15 cellular contexts compared by ENCODE assay signal in the genomic region with DNA sequence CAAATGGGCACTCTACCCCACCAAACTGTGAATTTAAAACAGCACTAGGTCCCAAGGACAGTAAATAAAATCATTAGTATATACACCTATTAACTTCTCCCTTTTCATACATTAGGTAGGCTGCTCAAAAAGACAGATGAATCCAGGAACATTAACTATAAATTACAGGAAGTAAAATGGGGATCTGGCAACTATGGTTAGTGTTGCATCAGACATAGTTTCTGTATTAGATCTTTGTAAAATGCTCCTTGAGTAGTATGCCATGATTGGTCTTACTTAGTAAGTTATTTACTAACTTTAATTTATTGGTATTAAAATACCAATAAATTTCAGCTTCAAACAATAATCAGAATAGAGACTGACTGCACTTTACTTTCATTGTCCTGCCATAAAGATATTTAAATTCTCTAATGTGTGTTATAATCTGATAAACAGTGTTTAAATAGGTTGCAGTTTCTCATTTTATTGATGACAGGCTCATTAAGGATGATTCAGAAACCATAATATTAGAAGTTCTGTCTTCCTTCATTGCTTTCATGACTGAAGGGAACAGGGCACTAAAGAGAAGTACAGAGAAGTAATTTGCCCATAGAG. TPM values are rescaled to one million over a fixed set of nuclear protein-coding genes. Genes with fewer than 3 reads are reported as not detected.
A peak's percentile ranks its signal among the peaks of the same experiment; 100 is the strongest.
DNase-seq lines count a peak whose midpoint lies in the region; TF ChIP-seq lines count a peak whose summit lies in the region.
"Had no signal": no experiment of that assay in that cellular context is flagged by ENCODE, and none has a peak within 500 bp of the region (broad histone marks: within the 10 kb centered on the region; RNA-seq: fewer than 3 reads in every experiment).

No MANE protein-coding gene starts in this region.

- no peaks in the 10 kb centered on the region for H4K20me1 ChIP-seq in osteoblast (ENCODE audit: insufficient read depth, low read length)

- H3K36me3 Mint-ChIP-seq in activated CD4-positive, alpha-beta T cell treated with anti-CD3 and anti-CD28 coated beads, Interleukin-2, amount 10 ng/mL, durations not matched to agents 7 days and 5 days (ENCODE audit: low read depth): no peaks in the 10 kb centered on the region

- H3K27me3 ChIP-seq in osteoblast (ENCODE audit: insufficient read depth, low read length): no peaks in the 10 kb centered on the region

- POLR2A ChIA-PET in activated CD4-positive, alpha-beta T cell treated with anti-CD3 and anti-CD28 coated beads, Interleukin-2, amount 10 ng/mL, durations not matched to agents 7 days and 5 days (lab: Charles Lee): no interaction called here

- no peaks in the 10 kb centered on the region for H3K4me1 ChIP-seq in osteoblast (ENCODE audit: insufficient read depth, low read length)

- H3K9me3 ChIP-seq in osteoblast (ENCODE audit: low read depth, low read length): no peaks in the 10 kb centered on the region
- H3K9me3 ChIP-seq: A549 had no signal

- no peak for DNase-seq in activated CD4-positive, alpha-beta T cell treated with anti-CD3 and anti-CD28 coated beads, Interleukin-2, amount 10 ng/mL, durations not matched to agents 7 days and 5 days
- DNase-seq in activated CD4-positive, alpha-beta T cell treated with anti-CD3 and anti-CD28 coated beads, Interleukin-2, amount 50 U/mL, for 48 hours: no peak
- DNase-seq in NOMO-1 (lab: John Stamatoyannopoulos, UW; ENCODE audit: unreplicated experiment in 2 of 2): peak; percentile 43 to 92
- peak; percentile 42 for DNase-seq in astrocyte of the spinal cord (ENCODE audit: low read depth, low spot score)
- no peak for DNase-seq in osteoblast (ENCODE audit: insufficient read length, low spot score, missing footprints)
- DNase-seq in COLO829 (ENCODE audit: low spot score): no peak
- DNase-seq in mesenteric fat pad (ENCODE audit: low spot score): no peak
- no peak for DNase-seq in stimulated activated CD4-positive, alpha-beta T cell treated with anti-CD3 and anti-CD28 coated beads, Interleukin-4, amount 100 ng/mL, for 1 hour
- DNase-seq: GDM1, hippocampal formation, NCI-H748 treated with DMSO at 0.1 percent for 48 hours, right cardiac atrium had no signal

- H3K27ac ChIP-seq in osteoblast (ENCODE audit: low read depth, low read length): no peak overlapping the region
- H3K27ac ChIP-seq: A549, coronary artery had no signal

- TF ChIP-seq CTCF in astrocyte of the spinal cord (IDR thresholded peaks at IDR 0.05; ENCODE audit: low read depth, low read length) (no peak), osteoblast (IDR thresholded peaks at IDR 0.05; ENCODE audit: extremely low read depth, low read depth, low read length) (no peak)

- H3K4me2 ChIP-seq in osteoblast (ENCODE audit: insufficient read depth, low read length): no peak overlapping the region
- H3K4me2 ChIP-seq: A549 had no signal

- H3K27me3 Mint-ChIP-seq in activated CD4-positive, alpha-beta T cell treated with anti-CD3 and anti-CD28 coated beads, Interleukin-2, amount 10 ng/mL, durations not matched to agents 7 days and 5 days: no peaks in the 10 kb centered on the region

- H3K4me3 ChIP-seq in astrocyte of the spinal cord (ENCODE audit: low read depth, low read length) (no peak overlapping the region), osteoblast (ENCODE audit: insufficient read depth, low read length) (no peak overlapping the region)
- H3K4me3 ChIP-seq: A549, coronary artery had no signal

- H3K4me3 Mint-ChIP-seq in activated CD4-positive, alpha-beta T cell treated with anti-CD3 and anti-CD28 coated beads, Interleukin-2, amount 10 ng/mL, durations not matched to agents 7 days and 5 days: no peak overlapping the region
- H3K4me3 Mint-ChIP-seq: T-helper 2 cell treated with Interferon-gamma antibody and Interleukin-4, amounts not matched to agents 5 μg/mL and 100 μg/mL, for 36 hours had no signal

- H3K79me2 ChIP-seq in osteoblast (ENCODE audit: insufficient read depth, low read length): no peaks in the 10 kb centered on the region

- in situ Hi-C loops in astrocyte of the spinal cord (cut with HindIII; ENCODE audit: low sequenced_read_pairs): no loop called here

- no peaks in the 10 kb centered on the region for H3K9me3 Mint-ChIP-seq in activated CD4-positive, alpha-beta T cell treated with anti-CD3 and anti-CD28 coated beads, Interleukin-2, amount 10 ng/mL, durations not matched to agents 7 days and 5 days
- H3K9me3 Mint-ChIP-seq: T-helper 2 cell treated with Interferon-gamma antibody and Interleukin-4, amounts not matched to agents 5 μg/mL and 100 μg/mL, for 36 hours had no signal

- H3K27ac Mint-ChIP-seq in activated CD4-positive, alpha-beta T cell treated with anti-CD3 and anti-CD28 coated beads, Interleukin-2, amount 10 ng/mL, durations not matched to agents 7 days and 5 days: peak overlapping the region; percentile 31
- H3K27ac Mint-ChIP-seq: T-helper 2 cell treated with Interferon-gamma antibody and Interleukin-4, amounts not matched to agents 5 μg/mL and 100 μg/mL, for 36 hours had no signal

- CTCF ChIA-PET in activated CD4-positive, alpha-beta T cell treated with anti-CD3 and anti-CD28 coated beads, Interleukin-2, amount 10 ng/mL, durations not matched to agents 7 days and 5 days (lab: Charles Lee): interaction anchor here (0.7 to 1.1 kb wide), 2 partner anchors 15 to 1301 kb away, joined by 3 to 6 read pairs; no protein-coding TSS in a partner anchor

- peak overlapping the region; percentile 53 for H2AFZ ChIP-seq in osteoblast (ENCODE audit: low read length)

- peaks cover 5% of the 10 kb centered on the region for H3K4me1 Mint-ChIP-seq in activated CD4-positive, alpha-beta T cell treated with anti-CD3 and anti-CD28 coated beads, Interleukin-2, amount 10 ng/mL, durations not matched to agents 7 days and 5 days

- H3K36me3 ChIP-seq in osteoblast (ENCODE audit: insufficient read depth, low read length): no peaks in the 10 kb centered on the region

RNA-seq across cellular contexts. Expression of a gene that starts 31.1 kb away (rescaled TPM):
- total RNA-seq in activated CD4-positive, alpha-beta T cell treated with anti-CD3 and anti-CD28 coated beads, Interleukin-2, amount 10 ng/mL, durations not matched to agents 7 days and 5 days: 10 to 100 TPM in 1 of 2 experiments, 1 to 10 TPM in 1; 10.0 to 11.8 TPM
- total RNA-seq in osteoblast (47.0 and 57.8 TPM in 2 replicates), mesenteric fat pad (26.1 TPM)

Comparison
In these comparisons a context has a peak if more than half of its experiments do, and no peak if none do; other contexts are left out.
1. DNase-seq: peak in NOMO-1 (2 of 2) and astrocyte of the spinal cord (single experiment); none in activated CD4-positive, alpha-beta T cell treated with anti-CD3 and anti-CD28 coated beads, Interleukin-2, amount 10 ng/mL, durations not matched to agents 7 days and 5 days (single experiment), activated CD4-positive, alpha-beta T cell treated with anti-CD3 and anti-CD28 coated beads, Interleukin-2, amount 50 U/mL, for 48 hours (0 of 2), osteoblast (single experiment), COLO829 (single experiment), mesenteric fat pad (single experiment) and stimulated activated CD4-positive, alpha-beta T cell treated with anti-CD3 and anti-CD28 coated beads, Interleukin-4, amount 100 ng/mL, for 1 hour (single experiment).